ENCODE assay signal across 10 cellular contexts in the genomic region with DNA sequence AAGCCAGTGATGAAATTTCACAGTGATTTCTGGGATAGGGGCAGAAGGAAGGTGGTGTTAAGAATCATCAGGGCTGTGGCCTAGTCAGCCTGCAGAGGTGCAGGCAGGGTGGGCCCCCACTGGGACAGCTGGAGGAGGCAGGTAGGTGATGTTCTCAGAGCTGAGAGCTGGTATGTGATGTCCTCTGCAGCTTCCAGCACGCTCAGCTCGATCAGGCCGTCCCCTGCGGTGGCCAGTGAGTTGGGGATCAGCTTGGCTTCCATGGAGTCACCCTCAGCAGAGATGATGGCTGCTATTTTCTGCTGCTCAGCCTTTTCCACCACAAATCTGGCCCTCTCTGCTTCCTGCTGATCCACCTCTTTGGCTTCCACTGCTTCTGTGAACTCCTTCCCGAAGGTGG.
"Had no signal": no experiment of that assay in that cellular context is flagged by ENCODE, and none has a peak within 500 bp of the region (broad histone marks: within the 10 kb centered on the region; RNA-seq: fewer than 3 reads in every experiment).

No MANE protein-coding gene starts in this region.

- FAIRE-seq: H54 had no signal

- H3K4me3 ChIP-seq: GM23248, GM23338, HAP-1 had no signal

- ATAC-seq: GM23338, HCT116 had no signal

- H3K9ac ChIP-seq: GM23248 had no signal

- H3K9me3 ChIP-seq: HAP-1 had no signal

- H3K36me3 ChIP-seq: HAP-1 had no signal

- H3K27ac ChIP-seq: GM23248 had no signal

- H3K4me1 ChIP-seq: HAP-1 had no signal

- DNase-seq: GM23248, GOT3, H7, H9, HCEC 1CT, HFFc6 had no signal
